Comparison of ENCODE assay signal across 9 cellular contexts in genomic region chr3:169218314-169218983, GRCh38.
DNase-seq lines count a peak whose midpoint lies in the region; ATAC-seq and TF ChIP-seq lines count a peak whose summit lies in the region.
"Had no signal": no experiment of that assay in that cellular context is flagged by ENCODE, and none has a peak within 500 bp of the region (broad histone marks: within the 10 kb centered on the region; RNA-seq: fewer than 3 reads in every experiment).

No MANE protein-coding gene starts in this region.

- H3K4me3 ChIP-seq in neuron (ENCODE audit: low read length): peak overlapping the region; percentile 3
- H3K4me3 ChIP-seq: BLaER1 treated with 17β-estradiol and CSF1 and Interleukin-3, amounts not matched to agents 10 nM and 100 nM had no signal

- no peaks in the 10 kb centered on the region for H3K27me3 ChIP-seq in neuron (ENCODE audit: insufficient read depth, low read length)
- H3K27me3 ChIP-seq: BLaER1 treated with 17β-estradiol and CSF1 and Interleukin-3, amounts not matched to agents 10 nM and 100 nM had no signal

- no peak for TF ChIP-seq POLR2A in erythroblast (IDR thresholded peaks at IDR 0.05; ENCODE audit: low read length)

- ATAC-seq in HG03159 (IDR thresholded peaks at IDR 0.05; ENCODE audit: unreplicated experiment): no peak

- H3K4me1 ChIP-seq in neuron (ENCODE audit: insufficient read depth, low read length): no peaks in the 10 kb centered on the region
- H3K4me1 ChIP-seq: BLaER1 treated with 17β-estradiol and CSF1 and Interleukin-3, amounts not matched to agents 10 nM and 100 nM had no signal

- DNase-seq in NCI-H1436 (lab: John Stamatoyannopoulos, UW) (peak; percentile 43), NCI-H1436 treated with DMSO at 0.1 percent for 48 hours (lab: John Stamatoyannopoulos, UW) (no peak), NCI-H748 treated with DMSO at 0.1 percent for 48 hours (lab: John Stamatoyannopoulos, UW) (peak; percentile 7), erythroblast (lab: John Stamatoyannopoulos, UW) (peak; percentile 2 to 7), DMS79 treated with DMSO at 0.1 percent for 48 hours (lab: John Stamatoyannopoulos, UW) (no peak)
- DNase-seq in activated CD8-positive, alpha-beta memory T cell treated with anti-CD3 and anti-CD28 coated beads for 24 hours: no peak

- H2AFZ ChIP-seq in neuron (ENCODE audit: low read depth, low read length): peak overlapping the region; percentile 62

- no peaks in the 10 kb centered on the region for H3K36me3 ChIP-seq in neuron (ENCODE audit: insufficient read depth, low read length)
- H3K36me3 ChIP-seq: BLaER1 treated with 17β-estradiol and CSF1 and Interleukin-3, amounts not matched to agents 10 nM and 100 nM had no signal

- no peaks in the 10 kb centered on the region for H3K9me3 ChIP-seq in neuron (ENCODE audit: low read length)
- H3K9me3 ChIP-seq: BLaER1 treated with 17β-estradiol and CSF1 and Interleukin-3, amounts not matched to agents 10 nM and 100 nM had no signal

Comparison
In these comparisons a context has a peak if more than half of its experiments do, and no peak if none do; other contexts are left out.
1. DNase-seq: peak in NCI-H1436 (single experiment), NCI-H748 treated with DMSO at 0.1 percent for 48 hours (single experiment) and erythroblast (2 of 2); none in NCI-H1436 treated with DMSO at 0.1 percent for 48 hours (single experiment), DMS79 treated with DMSO at 0.1 percent for 48 hours (single experiment) and activated CD8-positive, alpha-beta memory T cell treated with anti-CD3 and anti-CD28 coated beads for 24 hours (single experiment).